In genomic region chr21:44324106-44324853, GRCh38 we compare ENCODE assay signal across 25 cellular contexts. TPM values are rescaled to one million over a fixed set of nuclear protein-coding genes. Genes with fewer than 3 reads are reported as not detected.
DNase-seq lines count a peak whose midpoint lies in the region; ATAC-seq, FAIRE-seq and TF ChIP-seq lines count a peak whose summit lies in the region.
"Had no signal": no experiment of that assay in that cellular context is flagged by ENCODE, and none has a peak within 500 bp of the region (broad histone marks: within the 10 kb centered on the region; RNA-seq: fewer than 3 reads in every experiment).

No MANE protein-coding gene starts in this region.

- intact Hi-C loops in K562 (cut with micrococcal nuclease) = no loop called here
- intact Hi-C loops in psoas muscle (cut with DNase I) = loop anchor here in 1 of 2 donors (10.0 kb wide), 1 partner anchor 61 kb away; no protein-coding TSS in a partner anchor

- ATAC-seq in K562 (no peak), psoas muscle (peak in 1 of 4 donors; percentile 21), GM18519 (IDR thresholded peaks at IDR 0.05; ENCODE audit: low FRiP score, unreplicated experiment) (no peak), SK-N-SH treated with all-trans-retinoic acid at 6 μM for 48 hours (no peak)
- ATAC-seq: A549 had no signal

- TF ChIP-seq EP300 in K562 (IDR thresholded peaks at IDR 0.05; ENCODE audit: low read length) = no peak

- no peak for TF ChIP-seq POLR2A in K562 (conservative IDR thresholded peaks at IDR 0.05)

- no peak for DNase-seq in K562 (ENCODE audit: extremely low read depth in 1 of 4, low spot score in 3 of 4)
- no peak for DNase-seq in psoas muscle
- DNase-seq in immature natural killer cell = no peak
- DNase-seq: 8988T; ACHN; AML-193; BE2C; CD4-positive, alpha-beta T cell; DMS 273 treated with DMSO at 0.1 percent for 48 hours; DMS79; EL; GDM1; GOT3; H7; HCEC 1CT had no signal

- H3K9me3 ChIP-seq in HEK293 (ENCODE audit: control insufficient read depth, insufficient read depth, low read depth, low read length) (no peaks in the 10 kb centered on the region), K562 (replicated peaks; ENCODE audit: control insufficient read depth, insufficient read depth, low read depth, low read length) (no peaks in the 10 kb centered on the region), psoas muscle (no peaks in the 10 kb centered on the region)
- H3K9me3 ChIP-seq: A549; BE2C; BLaER1 treated with 17β-estradiol and CSF1 and Interleukin-3, amounts not matched to agents 10 nM and 100 nM had no signal

- H3K9me3 Mint-ChIP-seq in immature natural killer cell = no peaks in the 10 kb centered on the region
- H3K9me3 Mint-ChIP-seq: CD14-positive monocyte; CD4-positive, alpha-beta T cell; CD8-positive, alpha-beta memory T cell had no signal

- no peak overlapping the region for H2AFZ ChIP-seq in K562 (ENCODE audit: low read depth, low read length)

- no peaks in the 10 kb centered on the region for H3K36me3 Mint-ChIP-seq in immature natural killer cell

- CTCF ChIA-PET in HEK293 (lab: Yijun Ruan, JAX) (interaction anchor here (0.6 kb wide), 1 partner anchor 21 kb away, joined by 3 read pairs; no protein-coding TSS in a partner anchor), K562 (lab: Yijun Ruan, JAX; ENCODE audit: low intra/inter-chr PET ratio) (no interaction called here)

- H3K4me1 ChIP-seq in HEK293 (ENCODE audit: control insufficient read depth, insufficient read depth, low read length) (no peaks in the 10 kb centered on the region), K562 (replicated peaks in 1 of 2; ENCODE audit: control insufficient read depth in 2 of 2, insufficient read depth in 2 of 2, low read length in 2 of 2) (peaks cover 0 to 35% of the 10 kb centered on the region in 2 experiments; a peak in 1 of 5 replicates), psoas muscle (no peaks in the 10 kb centered on the region)
- H3K4me1 ChIP-seq: A549 had no signal

- H3K27me3 ChIP-seq in K562 (ENCODE audit: control insufficient read depth in 2 of 2, insufficient read depth in 2 of 2, low read length in 2 of 2) (no peaks in the 10 kb centered on the region), psoas muscle (ENCODE audit: insufficient read depth in 3 of 3, low read length in 2 of 3) (no peaks in the 10 kb centered on the region)
- H3K27me3 ChIP-seq: BE2C; BLaER1 treated with 17β-estradiol and CSF1 and Interleukin-3, amounts not matched to agents 10 nM and 100 nM had no signal

- FAIRE-seq in K562 (lab: Jason Lieb, UNC) = no peak
- FAIRE-seq: A549, D721Med, GM12891, GM18507 had no signal

- H3K27ac Mint-ChIP-seq in immature natural killer cell = no peak overlapping the region
- H3K27ac Mint-ChIP-seq: CD4-positive, alpha-beta T cell; CD8-positive, alpha-beta memory T cell had no signal

- H3K9me1 ChIP-seq in K562 (ENCODE audit: control insufficient read depth, insufficient read depth, low read length) = peaks cover 4% of the 10 kb centered on the region

- no peak overlapping the region for H3K9ac ChIP-seq in K562 (ENCODE audit: insufficient read depth in 1 of 2, low read depth in 2 of 2, low read length in 2 of 2)
- H3K9ac ChIP-seq: BLaER1 treated with 17β-estradiol and CSF1 and Interleukin-3, amounts not matched to agents 10 nM and 100 nM had no signal

- no peak for TF ChIP-seq RAD21 in K562 (CRISPR knock-in tag; conservative IDR thresholded peaks at IDR 0.05 in 1 of 2, IDR thresholded peaks at IDR 0.05 in 1 of 2)

- H4K20me1 ChIP-seq in K562 (replicated peaks; ENCODE audit: control insufficient read depth, insufficient read depth, low read length) = peaks cover 15% of the 10 kb centered on the region

- no peaks in the 10 kb centered on the region for H3K4me1 Mint-ChIP-seq in immature natural killer cell
- H3K4me1 Mint-ChIP-seq: CD14-positive monocyte; CD8-positive, alpha-beta memory T cell had no signal

- in situ Hi-C loops in K562 (cut with MboI) = no loop called here

- no peak for TF ChIP-seq CTCF in HEK293 (tag by site-specific recombination; IDR thresholded peaks at IDR 0.05)
- TF ChIP-seq CTCF in K562 (IDR thresholded peaks at IDR 0.05 in 2 of 3, conservative IDR thresholded peaks at IDR 0.05 in 1 of 3; ENCODE audit: insufficient read depth in 2 of 3, low read depth in 1 of 3, low read length in 3 of 3) = no peak
- no peak for TF ChIP-seq CTCF in psoas muscle (IDR thresholded peaks at IDR 0.05)

- H3K27ac ChIP-seq in HEK293 (ENCODE audit: extremely low read depth, low read depth, low read length) (no peak overlapping the region), K562 (ENCODE audit: extremely low read depth, low read depth, low read length) (no peak overlapping the region), psoas muscle (no peak overlapping the region)
- H3K27ac ChIP-seq: A549 had no signal

- H3K4me3 ChIP-seq in HEK293 (ENCODE audit: low read depth, low read length) (no peak overlapping the region), K562 (no peak overlapping the region), psoas muscle (peak overlapping the region; percentile 30)
- H3K4me3 ChIP-seq: A549; BLaER1 treated with 17β-estradiol and CSF1 and Interleukin-3, amounts not matched to agents 10 nM and 100 nM had no signal

- WGBS in K562 (ENCODE audit: insufficient coverage, low coverage, missing lambda C conversion rate) = 93% methylated on average over 37 of the region's 37 CpGs
- 92 to 95% (median 93%) methylated on average over 35 to 37 of the region's 37 CpGs for WGBS in psoas muscle, 3 donors

- H3K27me3 Mint-ChIP-seq in immature natural killer cell (ENCODE audit: low read depth in 3 of 3) = peaks cover 0 to 1% (median 0%) of the 10 kb centered on the region in 3 donors
- H3K27me3 Mint-ChIP-seq: CD4-positive, alpha-beta T cell; CD8-positive, alpha-beta memory T cell had no signal

- no peak overlapping the region for H3K4me2 ChIP-seq in K562 (ENCODE audit: insufficient read depth, low read length)
- H3K4me2 ChIP-seq: A549; BLaER1 treated with 17β-estradiol and CSF1 and Interleukin-3, amounts not matched to agents 10 nM and 100 nM had no signal

- no TSS peak for BruUV-seq in K562 (replicated peaks; lab: Mats Ljungman, UMichigan)

- H3K36me3 ChIP-seq in HEK293 (ENCODE audit: control insufficient read depth in 2 of 2, insufficient read depth in 1 of 2, low read length in 2 of 2) (peaks cover 0 to 79% of the 10 kb centered on the region in 2 experiments; a peak in 2 of 3 replicates), K562 (ENCODE audit: control insufficient read depth, insufficient read depth, low read length) (peaks cover 71% of the 10 kb centered on the region; the same call in 1 of the 3 replicates), psoas muscle (ENCODE audit: insufficient read depth in 1 of 2, low read depth in 1 of 2) (peaks cover 0 to 45% of the 10 kb centered on the region in 2 donors)

- H3K4me3 Mint-ChIP-seq in immature natural killer cell = no peak overlapping the region
- H3K4me3 Mint-ChIP-seq: CD14-positive monocyte; CD4-positive, alpha-beta T cell; CD8-positive, alpha-beta memory T cell had no signal

- no peaks in the 10 kb centered on the region for H3K79me2 ChIP-seq in K562 (ENCODE audit: control insufficient read depth, insufficient read depth, low read length)

- POLR2A ChIA-PET in HEK293 (lab: Yijun Ruan, JAX) (no interaction called here), K562 (lab: Yijun Ruan, JAX) (interaction anchor here (1.0 to 2.3 kb wide), 4 partner anchors 9 to 14 kb away, joined by 3 to 11 read pairs (median 4); partner anchors contain the start of gene CFAP410)

RNA-seq across cellular contexts. Expression of gene CFAP410, which starts 14.9 kb away (rescaled TPM):
- total RNA-seq in K562 (2011; cell fraction: chromatin; rRNA removed; ENCODE audit: low replicate concordance) = 10.0 and 50.7 TPM in 2 replicates
- total RNA-seq in K562 (2011; cell fraction: nucleolus; rRNA removed) = 29.3 and 41.0 TPM in 2 replicates
- 13.9 and 21.2 TPM in 2 replicates for total RNA-seq in K562 (2011; cell fraction: nucleoplasm; rRNA removed)
- total RNA-seq in K562 (2014; rRNA removed) (12.6 and 17.3 TPM in 2 replicates), K562 (2014; rRNA removed; fragmentation: Illumina TruSeq; extraction: Trizol) (0.35 and 0.55 TPM in 2 replicates), K562 (2015; rRNA removed; fragmentation: Illumina TruSeq; extraction: Trizol) (2.6 and 2.7 TPM in 2 replicates), K562 (2021) (7.6 and 8.3 TPM in 2 replicates), psoas muscle (10 to 100 TPM in 2 of 4 donors, 1 to 10 TPM in 2; 8.3 to 10.5 (median 9.7) TPM)
- polyA plus RNA-seq in K562 (2011; rRNA removed) (2.3 and 5.5 TPM in 2 replicates), K562 (2014; fragmentation: Illumina TruSeq; extraction: Trizol) (0.52 and 2.1 TPM in 2 replicates), K562 (2014; fragmentation: Nextera tagmentation; extraction: Ambion mirVana) (under 1 TPM; 0.07 to 0.18 TPM), K562 (2014; rRNA removed) (6.5 and 8.1 TPM in 2 replicates), psoas muscle (10 to 100 TPM in 2 of 3 donors, 1 to 10 TPM in 1; 9.9 to 13.7 (median 10.1) TPM), immature natural killer cell (10 to 100 TPM; 30.0 to 36.4 (median 31.6) TPM)
- 5.7 and 16.5 TPM in 2 replicates for polyA plus RNA-seq in K562 (2011; cell fraction: cytosol; rRNA removed)
- polyA plus RNA-seq in K562 (2011; cell fraction: nucleus; rRNA removed) = 37.7 and 66.6 TPM in 2 replicates
- polyA plus RNA-seq in K562 (2012) = 6.3 and 16.5 TPM in 2 replicates
- 0.57 and 0.91 TPM in 2 replicates for polyA minus RNA-seq in K562 (2011; rRNA and poly(A)+ RNA removed)
- polyA minus RNA-seq in K562 (2011; cell fraction: cytosol; rRNA and poly(A)+ RNA removed) = 2.2 and 2.5 TPM in 2 replicates
- polyA minus RNA-seq in K562 (2011; cell fraction: nucleus; rRNA and poly(A)+ RNA removed) = 9.4 and 10.2 TPM in 2 replicates

RNA-seq across cellular contexts. Expression of gene PFKL, which starts 24.4 kb away (rescaled TPM):
- 83.4 and 274 TPM in 2 replicates for total RNA-seq in K562 (2011; cell fraction: chromatin; rRNA removed; ENCODE audit: low replicate concordance)
- total RNA-seq in K562 (2011; cell fraction: nucleolus; rRNA removed) = 193 and 201 TPM in 2 replicates
- total RNA-seq in K562 (2011; cell fraction: nucleoplasm; rRNA removed) = 97.9 and 105 TPM in 2 replicates
- total RNA-seq in K562 (2014; rRNA removed) (86.9 and 98.3 TPM in 2 replicates), K562 (2014; rRNA removed; fragmentation: Illumina TruSeq; extraction: Trizol) (13.8 and 22.2 TPM in 2 replicates), K562 (2015; rRNA removed; fragmentation: Illumina TruSeq; extraction: Trizol) (45.6 and 45.8 TPM in 2 replicates), K562 (2021) (108 and 124 TPM in 2 replicates), psoas muscle (10 to 100 TPM; 17.8 to 33.6 (median 27.7) TPM)
- polyA plus RNA-seq in K562 (2011; rRNA removed) (50.0 and 84.1 TPM in 2 replicates), K562 (2014; fragmentation: Illumina TruSeq; extraction: Trizol) (37.6 and 65.2 TPM in 2 replicates), K562 (2014; fragmentation: Nextera tagmentation; extraction: Ambion mirVana) (1 to 10 TPM; 1.1 to 3.9 TPM), K562 (2014; rRNA removed) (83.0 and 83.1 TPM in 2 replicates), psoas muscle (10 to 100 TPM in 2 of 3 donors, 1 to 10 TPM in 1; 9.2 to 21.2 (median 13.7) TPM), immature natural killer cell (10 to 100 TPM; 57.9 to 88.8 (median 84.6) TPM)
- polyA plus RNA-seq in K562 (2011; cell fraction: cytosol; rRNA removed) = 68.5 and 125 TPM in 2 replicates
- 244 and 346 TPM in 2 replicates for polyA plus RNA-seq in K562 (2011; cell fraction: nucleus; rRNA removed)
- 106 and 149 TPM in 2 replicates for polyA plus RNA-seq in K562 (2012)
- polyA minus RNA-seq in K562 (2011; rRNA and poly(A)+ RNA removed) = 29.0 and 37.5 TPM in 2 replicates
- 63.7 and 76.3 TPM in 2 replicates for polyA minus RNA-seq in K562 (2011; cell fraction: cytosol; rRNA and poly(A)+ RNA removed)
- polyA minus RNA-seq in K562 (2011; cell fraction: nucleus; rRNA and poly(A)+ RNA removed) = 42.3 and 49.5 TPM in 2 replicates

RNA-seq across cellular contexts. Expression of gene TRPM2, which starts 29.1 kb away (rescaled TPM):
- total RNA-seq in K562 (2011; cell fraction: chromatin; rRNA removed; ENCODE audit: low replicate concordance) = 0.09 and 0.42 TPM in 2 replicates
- total RNA-seq in K562 (2011; cell fraction: nucleolus; rRNA removed) = 0.13 and 0.17 TPM in 2 replicates
- total RNA-seq in K562 (2011; cell fraction: nucleoplasm; rRNA removed) = 0.29 and 0.38 TPM in 2 replicates
- total RNA-seq in K562 (2014; rRNA removed) (1.5 and 2.1 TPM in 2 replicates), K562 (2014; rRNA removed; fragmentation: Illumina TruSeq; extraction: Trizol) (0.29 and 0.33 TPM in 2 replicates), K562 (2015; rRNA removed; fragmentation: Illumina TruSeq; extraction: Trizol) (2.0 and 2.2 TPM in 2 replicates), K562 (2021) (1.9 and 2.1 TPM in 2 replicates), psoas muscle (1 to 10 TPM in 1 of 4 donors, under 1 TPM in 3; 0.69 to 1.7 (median 0.84) TPM)
- polyA plus RNA-seq in K562 (2011; rRNA removed) (0.34 and 0.36 TPM in 2 replicates), K562 (2014; fragmentation: Illumina TruSeq; extraction: Trizol) (0.98 and 1.7 TPM in 2 replicates), K562 (2014; fragmentation: Nextera tagmentation; extraction: Ambion mirVana) (not detected), K562 (2014; rRNA removed) (0.82 and 2.0 TPM in 2 replicates), psoas muscle (under 1 TPM; 0.08 to 0.76 (median 0.31) TPM), immature natural killer cell (10 to 100 TPM in 1 of 3 donors, 1 to 10 TPM in 2; 3.0 to 11.1 (median 4.4) TPM)
- 0.40 and 1.3 TPM in 2 replicates for polyA plus RNA-seq in K562 (2011; cell fraction: cytosol; rRNA removed)
- polyA plus RNA-seq in K562 (2011; cell fraction: nucleus; rRNA removed) = 0.45 and 0.75 TPM in 2 replicates
- polyA plus RNA-seq in K562 (2012) = 2.1 and 3.8 TPM in 2 replicates
- polyA minus RNA-seq in K562 (2011; rRNA and poly(A)+ RNA removed) = 0.11 and 0.36 TPM in 2 replicates
- polyA minus RNA-seq in K562 (2011; cell fraction: cytosol; rRNA and poly(A)+ RNA removed) = 0.64 and 1.7 TPM in 2 replicates
- 0.33 and 0.54 TPM in 2 replicates for polyA minus RNA-seq in K562 (2011; cell fraction: nucleus; rRNA and poly(A)+ RNA removed)

RNA-seq across cellular contexts. Expression of gene AIRE, which starts 38.6 kb away (rescaled TPM):
- 0.18 TPM in 1 of 2 replicates, not detected in the other for total RNA-seq in K562 (2011; cell fraction: chromatin; rRNA removed; ENCODE audit: low replicate concordance)
- total RNA-seq in K562 (2011; cell fraction: nucleolus; rRNA removed) = not detected in 2 replicates
- not detected in 2 replicates for total RNA-seq in K562 (2011; cell fraction: nucleoplasm; rRNA removed)
- total RNA-seq in K562 (2014; rRNA removed) (not detected in 2 replicates), K562 (2014; rRNA removed; fragmentation: Illumina TruSeq; extraction: Trizol) (not detected in 2 replicates), K562 (2015; rRNA removed; fragmentation: Illumina TruSeq; extraction: Trizol) (not detected in 2 replicates), K562 (2021) (not detected in 2 replicates), psoas muscle (under 1 TPM in 1 of 4 donors, not detected in 3; 0.19 TPM)
- polyA plus RNA-seq in K562 (2011; rRNA removed) (not detected in 2 replicates), K562 (2014; fragmentation: Illumina TruSeq; extraction: Trizol) (not detected in 2 replicates), K562 (2014; fragmentation: Nextera tagmentation; extraction: Ambion mirVana) (under 1 TPM in 1 of 2 experiments, not detected in 1; 0.01 TPM), K562 (2014; rRNA removed) (not detected in 2 replicates), psoas muscle (under 1 TPM; 0.01 to 0.17 (median 0.04) TPM), immature natural killer cell (not detected)
- polyA plus RNA-seq in K562 (2011; cell fraction: cytosol; rRNA removed) = not detected in 2 replicates
- polyA plus RNA-seq in K562 (2011; cell fraction: nucleus; rRNA removed) = not detected in 2 replicates
- 0.01 TPM in 1 of 2 replicates, not detected in the other for polyA plus RNA-seq in K562 (2012)
- not detected in 2 replicates for polyA minus RNA-seq in K562 (2011; rRNA and poly(A)+ RNA removed)
- not detected in 2 replicates for polyA minus RNA-seq in K562 (2011; cell fraction: cytosol; rRNA and poly(A)+ RNA removed)
- not detected in 2 replicates for polyA minus RNA-seq in K562 (2011; cell fraction: nucleus; rRNA and poly(A)+ RNA removed)
- total RNA-seq: CD8-positive, alpha-beta memory T cell had no signal
- polyA plus RNA-seq: A549, CD14-positive monocyte had no signal

Comparison
In these comparisons a context has a peak if more than half of its experiments do, and no peak if none do; other contexts are left out.
1. Of the 44 proteins assayed by ChIP-seq in both K562 and HEK293: peak only in K562: none; only in HEK293: PATZ1; in both: none; in neither: 43.